ENCODE assay signal across 9 cellular contexts in genomic region chr2:9333591-9334171, GRCh38.
DNase-seq lines count a peak whose midpoint lies in the region; ATAC-seq, FAIRE-seq and TF ChIP-seq lines count a peak whose summit lies in the region.
"Had no signal": no experiment of that assay in that cellular context is flagged by ENCODE, and none has a peak within 500 bp of the region (broad histone marks: within the 10 kb centered on the region; RNA-seq: fewer than 3 reads in every experiment).

No MANE protein-coding gene starts in this region.

- FAIRE-seq in A549 (lab: Jason Lieb, UNC) = peak; percentile 28
- FAIRE-seq: frontal cortex had no signal

- no peak overlapping the region for H3K4me3 ChIP-seq in A549
- H3K4me3 ChIP-seq in ascending aorta = no peak overlapping the region
- H3K4me3 ChIP-seq in gastrocnemius medialis = no peak overlapping the region

- peak; percentile 92 to 93 for TF ChIP-seq RAD21 in A549 (conservative IDR thresholded peaks at IDR 0.05 in 1 of 2, IDR thresholded peaks at IDR 0.05 in 1 of 2)

- TF ChIP-seq CTCF in A549 (IDR thresholded peaks at IDR 0.05) (peak; percentile 88), GM10248 (IDR thresholded peaks at IDR 0.05; ENCODE audit: control extremely low read depth, extremely low read depth, low read depth, missing control alignments) (peak; percentile 26), ascending aorta (IDR thresholded peaks at IDR 0.05) (peak; percentile 72 to 76 (median 74)), gastrocnemius medialis (IDR thresholded peaks at IDR 0.05 in 4 of 5, conservative IDR thresholded peaks at IDR 0.05 in 1 of 5) (peak; percentile 36 to 66 (median 45))

- CTCF ChIA-PET in A549 (lab: Yijun Ruan, JAX) (interaction anchor here (0.5 to 15.6 kb wide), 56 partner anchors 9 to 560 kb away, joined by 3 to 209 read pairs (median 4); partner anchors contain the start of gene ASAP2), GM10248 (lab: Yijun Ruan, JAX) (interaction anchor here (1.0 kb wide), 1 partner anchor 190 kb away, joined by 5 read pairs; no protein-coding TSS in a partner anchor)

- intact Hi-C loops in ascending aorta (cut with DNase I) (loop anchor here (1.0 to 10.0 kb wide), 4 partner anchors 71 to 459 kb away; partner anchors contain the start of gene ASAP2), gastrocnemius medialis (cut with DNase I; ENCODE audit: low total_unique reads) (loop anchor here (1.0 kb wide), 2 partner anchors 127 to 191 kb away; partner anchors contain the start of gene ASAP2)

- peak; percentile 70 to 83 for DNase-seq in A549 (ENCODE audit: low read depth in 1 of 2, low spot score in 1 of 2)
- no peak for DNase-seq in GM10248 (ENCODE audit: extremely low spot score)
- peak; percentile 42 for DNase-seq in NCI-H345 (lab: John Stamatoyannopoulos, UW)
- DNase-seq in ascending aorta (ENCODE audit: low spot score in 2 of 2) = peak; percentile 26 to 87
- DNase-seq in hepatic stellate cell (ENCODE audit: low spot score) = peak; percentile 75
- DNase-seq in gastrocnemius medialis = peak; percentile 24 to 45

- H3K9me3 ChIP-seq in A549 (no peaks in the 10 kb centered on the region), ascending aorta (no peaks in the 10 kb centered on the region), gastrocnemius medialis (no peaks in the 10 kb centered on the region)

- H3K27ac ChIP-seq in A549 (peak overlapping the region; percentile 27 to 51; a peak in 3 of 6 replicates), ascending aorta (peak overlapping the region; percentile 58 to 63), gastrocnemius medialis (peak overlapping the region in 2 of 4 donors; percentile 11 to 24)

- peaks cover 15% of the 10 kb centered on the region for H3K4me1 ChIP-seq in A549
- peaks cover 0 to 16% of the 10 kb centered on the region in 2 donors for H3K4me1 ChIP-seq in ascending aorta
- H3K4me1 ChIP-seq in gastrocnemius medialis = peaks cover 7 to 16% of the 10 kb centered on the region in 2 donors

- in situ Hi-C loops in gastrocnemius medialis (cut with MboI; ENCODE audit: low sequenced_read_pairs in 4 of 4) = loop anchor here (5.0 to 10.0 kb wide), 3 partner anchors 129 to 191 kb away; partner anchors contain the start of gene ASAP2 (in 2 of the 4)

- no peak for TF ChIP-seq EP300 in A549 (IDR thresholded peaks at IDR 0.05)

- POLR2A ChIA-PET in A549 (lab: Yijun Ruan, JAX) (interaction anchor here (0.6 to 1.8 kb wide), 4 partner anchors 23 to 715 kb away, joined by 4 to 10 read pairs (median 5); partner anchors contain the start of gene ASAP2), GM10248 (lab: Yijun Ruan, JAX) (no interaction called here)

- peak; percentile 96 for ATAC-seq in A549
- ATAC-seq in gastrocnemius medialis = peak; percentile 86 to 91
- ATAC-seq in HG03108 (IDR thresholded peaks at IDR 0.05; ENCODE audit: unreplicated experiment) = no peak
- ATAC-seq in GM18867 (IDR thresholded peaks at IDR 0.05; ENCODE audit: unreplicated experiment) = no peak

- H3K36me3 ChIP-seq in ascending aorta (peaks cover 14 to 15% of the 10 kb centered on the region in 2 donors), gastrocnemius medialis (no peaks in the 10 kb centered on the region)

- TF ChIP-seq POLR2A in A549 (IDR thresholded peaks at IDR 0.05; ENCODE audit: low read length) (no peak), gastrocnemius medialis (IDR thresholded peaks at IDR 0.05) (no peak)

- H3K27me3 ChIP-seq in ascending aorta (no peaks in the 10 kb centered on the region), gastrocnemius medialis (no peaks in the 10 kb centered on the region)

- no peak overlapping the region for H3K4me2 ChIP-seq in A549

- WGBS in A549 (ENCODE audit: missing lambda C conversion rate) = 32% methylated on average over 7 of the region's 7 CpGs

TF ChIP-seq in A549, 52 proteins besides CTCF, POLR2A, EP300 and RAD21:
- TF ChIP-seq CEBPB (IDR thresholded peaks at IDR 0.05) (no peak), POLR2AphosphoS2 (conservative IDR thresholded peaks at IDR 0.05; ENCODE audit: low read length) (no peak), RCOR1 (IDR thresholded peaks at IDR 0.05; ENCODE audit: low read depth, low read length) (no peak), JUN (IDR thresholded peaks at IDR 0.05) (no peak), ZC3H11A (IDR thresholded peaks at IDR 0.05) (no peak), ZFP36 (IDR thresholded peaks at IDR 0.05; ENCODE audit: borderline replicate concordance, partially characterized antibody) (no peak), SMC3 (IDR thresholded peaks at IDR 0.05) (peak; percentile 91), FOSB (CRISPR knock-in tag; IDR thresholded peaks at IDR 0.05) (no peak), FOXS1 (CRISPR knock-in tag; IDR thresholded peaks at IDR 0.05) (no peak), JUNB (IDR thresholded peaks at IDR 0.05) (no peak), RFX5 (IDR thresholded peaks at IDR 0.05) (no peak), CBX2 (IDR thresholded peaks at IDR 0.05; ENCODE audit: borderline replicate concordance, low read depth) (no peak), MAZ (IDR thresholded peaks at IDR 0.05; ENCODE audit: borderline replicate concordance, low read depth, low read length) (no peak), HOXB13 (CRISPR knock-in tag; IDR thresholded peaks at IDR 0.05; ENCODE audit: low read depth) (no peak)
- TF ChIP-seq, protein P1, sequence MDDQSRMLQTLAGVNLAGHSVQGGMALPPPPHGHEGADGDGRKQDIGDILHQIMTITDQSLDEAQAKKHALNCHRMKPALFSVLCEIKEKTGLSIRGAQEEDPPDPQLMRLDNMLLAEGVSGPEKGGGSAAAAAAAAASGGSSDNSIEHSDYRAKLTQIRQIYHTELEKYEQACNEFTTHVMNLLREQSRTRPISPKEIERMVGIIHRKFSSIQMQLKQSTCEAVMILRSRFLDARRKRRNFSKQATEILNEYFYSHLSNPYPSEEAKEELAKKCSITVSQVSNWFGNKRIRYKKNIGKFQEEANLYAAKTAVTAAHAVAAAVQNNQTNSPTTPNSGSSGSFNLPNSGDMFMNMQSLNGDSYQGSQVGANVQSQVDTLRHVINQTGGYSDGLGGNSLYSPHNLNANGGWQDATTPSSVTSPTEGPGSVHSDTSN (IDR thresholded peaks at IDR 0.05) = no peak
- TF ChIP-seq, protein P2, sequence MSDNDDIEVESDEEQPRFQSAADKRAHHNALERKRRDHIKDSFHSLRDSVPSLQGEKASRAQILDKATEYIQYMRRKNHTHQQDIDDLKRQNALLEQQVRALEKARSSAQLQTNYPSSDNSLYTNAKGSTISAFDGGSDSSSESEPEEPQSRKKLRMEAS (IDR thresholded peaks at IDR 0.05) = 0 out of 2 replicates have a peak, but pooled peaks have one; percentile 27

Comparison
In these comparisons a context has a peak if more than half of its experiments do, and no peak if none do; other contexts are left out.
1. ATAC-seq: peak in A549 (2 of 2) and gastrocnemius medialis (2 of 2); none in HG03108 (single experiment) and GM18867 (single experiment).
2. CTCF ChIP-seq: peak in every context shown above with its lines; median percentile 88 in A549; 74 in ascending aorta; 45 in gastrocnemius medialis; 26 in GM10248.